ENCODE assay signal across 1 cellular context in genomic region chr12:22034709-22035506, GRCh38.
TF ChIP-seq lines count a peak whose summit lies in the region.

No MANE protein-coding gene starts in this region.

TF ChIP-seq in H1, 55 proteins besides CTCF, POLR2A, EP300 and RAD21:
- no peak for TF ChIP-seq CEBPB (IDR thresholded peaks at IDR 0.05; ENCODE audit: low read depth, low read length)
- no peak for TF ChIP-seq JUN (IDR thresholded peaks at IDR 0.05; ENCODE audit: low read depth, low read length)
- no peak for TF ChIP-seq HDAC6 (IDR thresholded peaks at IDR 0.05; ENCODE audit: low read depth, low read length)
- no peak for TF ChIP-seq TEAD4 (IDR thresholded peaks at IDR 0.05; ENCODE audit: low read depth, low read length)
- TF ChIP-seq HDAC2 (IDR thresholded peaks at IDR 0.05; ENCODE audit: borderline replicate concordance in 1 of 2, low read depth in 2 of 2, low read length in 2 of 2) = no peak
- no peak for TF ChIP-seq GABPA (IDR thresholded peaks at IDR 0.05; ENCODE audit: borderline replicate concordance, insufficient read depth, low read length)
- TF ChIP-seq EGR1 (IDR thresholded peaks at IDR 0.05; ENCODE audit: borderline replicate concordance, low read depth, low read length) = no peak
- no peak for TF ChIP-seq RXRA (IDR thresholded peaks at IDR 0.05; ENCODE audit: insufficient read depth, low read depth, low read length)
- no peak for TF ChIP-seq CHD7 (IDR thresholded peaks at IDR 0.05; ENCODE audit: insufficient replicate concordance, low read length)
- TF ChIP-seq BRCA1 (IDR thresholded peaks at IDR 0.05; ENCODE audit: low read depth, low read length) = no peak
- no peak for TF ChIP-seq RBBP5 (IDR thresholded peaks at IDR 0.05; ENCODE audit: borderline replicate concordance, low read depth, low read length)
- TF ChIP-seq SIX5 (IDR thresholded peaks at IDR 0.05; ENCODE audit: low read depth, low read length) = no peak
- TF ChIP-seq SIN3A (conservative IDR thresholded peaks at IDR 0.05 in 1 of 2, IDR thresholded peaks at IDR 0.05 in 1 of 2; ENCODE audit: low read depth in 1 of 2, low read length in 2 of 2) = no peak
- no peak for TF ChIP-seq BACH1 (IDR thresholded peaks at IDR 0.05; ENCODE audit: low read length)
